In the genomic region with DNA sequence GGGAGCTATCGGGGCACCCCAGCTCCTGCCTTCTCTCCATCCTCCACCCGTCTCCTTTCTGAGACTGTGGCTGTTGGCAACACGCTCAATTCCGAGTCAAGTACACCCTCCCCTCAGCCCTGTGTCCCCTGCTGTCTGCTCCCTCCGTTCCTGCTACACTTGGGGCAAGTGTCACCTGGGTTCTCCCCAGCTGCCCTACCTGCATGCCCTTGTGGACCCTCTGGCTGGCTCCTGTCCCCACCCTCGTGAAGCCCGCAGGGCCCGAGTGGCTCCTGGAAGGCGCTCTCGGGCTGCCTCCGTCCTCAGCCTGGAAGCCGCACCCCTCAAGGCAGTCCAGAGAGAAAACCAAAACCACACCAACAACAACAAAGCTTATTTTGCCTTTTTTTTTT, we compare ENCODE assay signal across 22 cellular contexts. TPM values are rescaled to one million over a fixed set of nuclear protein-coding genes. Genes with fewer than 3 reads are reported as not detected.
DNase-seq lines count a peak whose midpoint lies in the region; ATAC-seq and TF ChIP-seq lines count a peak whose summit lies in the region.
"Had no signal": no experiment of that assay in that cellular context is flagged by ENCODE, and none has a peak within 500 bp of the region (broad histone marks: within the 10 kb centered on the region; RNA-seq: fewer than 3 reads in every experiment).

No MANE protein-coding gene starts in this region.

- H3K4me1 ChIP-seq in sigmoid colon = no peaks in the 10 kb centered on the region

- no peak for DNase-seq in stimulated activated naive CD8-positive, alpha-beta T cell treated with anti-CD3 and anti-CD28 coated beads, Interleukin-15, amount 100 ng/mL, for 72 hours
- no peak for DNase-seq in stimulated activated naive CD8-positive, alpha-beta T cell treated with anti-CD3 and anti-CD28 coated beads, Interleukin-15, Interleukin-2, amounts not matched to agents 100 U/mL and 50 U/mL, for 24 hours
- DNase-seq in left lobe of liver (ENCODE audit: low spot score) (peak; percentile 34), sigmoid colon (peak; percentile 21), NAMALWA (ENCODE audit: low spot score) (no peak), DMS 273 (lab: John Stamatoyannopoulos, UW; ENCODE audit: unreplicated experiment) (no peak), NCI-H2196 (lab: John Stamatoyannopoulos, UW; ENCODE audit: unreplicated experiment) (no peak)
- DNase-seq: DMS 273 treated with DMSO at 0.1 percent for 48 hours; DND-41; GOT3; IMR-90; Karpas-422; NCI-H1092; NCI-H146; NCI-H2029 treated with DMSO at 0.1 percent for 48 hours; NCI-H2171; NCI-H446; NCI-H69; NK-92 treated with Interleukin-12 subunit alpha and Interleukin-12 subunit beta, amount 100 ng/mL, for 24 hours; Right ventricle myocardium superior had no signal

- no peaks in the 10 kb centered on the region for H3K27me3 Mint-ChIP-seq in stimulated activated naive CD8-positive, alpha-beta T cell treated with anti-CD3 and anti-CD28 coated beads, Interleukin-15, amount 100 ng/mL, for 72 hours
- H3K27me3 Mint-ChIP-seq: B cell had no signal

- H3K27ac ChIP-seq in sigmoid colon = no peak overlapping the region

- peak overlapping the region; percentile 33 to 59 for H3K27ac Mint-ChIP-seq in stimulated activated naive CD8-positive, alpha-beta T cell treated with anti-CD3 and anti-CD28 coated beads, Interleukin-15, amount 100 ng/mL, for 72 hours
- H3K27ac Mint-ChIP-seq: B cell had no signal

- H3K4me3 ChIP-seq in sigmoid colon = no peak overlapping the region

- TF ChIP-seq CTCF in sigmoid colon (IDR thresholded peaks at IDR 0.05) = no peak

- no peak for TF ChIP-seq POLR2A in sigmoid colon (IDR thresholded peaks at IDR 0.05)

- no peak for ATAC-seq in stimulated activated naive CD8-positive, alpha-beta T cell treated with anti-CD3 and anti-CD28 coated beads, Interleukin-15, amount 100 ng/mL, for 72 hours
- ATAC-seq in stimulated activated naive CD8-positive, alpha-beta T cell treated with anti-CD3 and anti-CD28 coated beads, Interleukin-15, Interleukin-2, amounts not matched to agents 100 U/mL and 50 U/mL, for 24 hours = no peak
- ATAC-seq in left lobe of liver = no peak

- no peak overlapping the region for H3K4me3 Mint-ChIP-seq in stimulated activated naive CD8-positive, alpha-beta T cell treated with anti-CD3 and anti-CD28 coated beads, Interleukin-15, amount 100 ng/mL, for 72 hours
- H3K4me3 Mint-ChIP-seq: B cell had no signal

- H3K9me3 Mint-ChIP-seq in stimulated activated naive CD8-positive, alpha-beta T cell treated with anti-CD3 and anti-CD28 coated beads, Interleukin-15, amount 100 ng/mL, for 72 hours = no peaks in the 10 kb centered on the region

- intact Hi-C loops in sigmoid colon (cut with DNase I) = no loop called here

- WGBS in sigmoid colon, 2 donors = 84 to 92% methylated on average over 12 of the region's 12 CpGs

- peaks cover 5 to 58% (median 28%) of the 10 kb centered on the region in 4 donors for H3K36me3 ChIP-seq in sigmoid colon

- no peak for TF ChIP-seq EP300 in sigmoid colon (IDR thresholded peaks at IDR 0.05)

- H3K4me1 Mint-ChIP-seq in stimulated activated naive CD8-positive, alpha-beta T cell treated with anti-CD3 and anti-CD28 coated beads, Interleukin-15, amount 100 ng/mL, for 72 hours = no peaks in the 10 kb centered on the region
- H3K4me1 Mint-ChIP-seq: B cell had no signal

- no peaks in the 10 kb centered on the region for H3K9me3 ChIP-seq in sigmoid colon

- no peaks in the 10 kb centered on the region for H3K27me3 ChIP-seq in sigmoid colon

RNA-seq across cellular contexts. Expression of a gene that starts 33.9 kb away (rescaled TPM):
- total RNA-seq in left lobe of liver = 225 TPM
- 10 to 100 TPM; 57.3 to 90.3 (median 81.0) TPM for total RNA-seq in sigmoid colon
- 100 to 1,000 TPM in 1 of 3 donors, 10 to 100 TPM in 2; 31.8 to 211 (median 64.0) TPM for polyA plus RNA-seq in sigmoid colon

RNA-seq across cellular contexts. Expression of a gene that starts 57.3 kb away (rescaled TPM):
- total RNA-seq in left lobe of liver (0.10 TPM), sigmoid colon (under 1 TPM in 1 of 4 donors, not detected in 3; 0.55 TPM)
- under 1 TPM; under 0.01 to 0.93 (median 0.23) TPM for polyA plus RNA-seq in sigmoid colon
- total RNA-seq: G401, IMR-90 had no signal
- polyA plus RNA-seq: IMR-90 had no signal

Comparison
In these comparisons a context has a peak if more than half of its experiments do, and no peak if none do; other contexts are left out.
1. DNase-seq: peak in left lobe of liver (single experiment) and sigmoid colon (single experiment); none in stimulated activated naive CD8-positive, alpha-beta T cell treated with anti-CD3 and anti-CD28 coated beads, Interleukin-15, amount 100 ng/mL, for 72 hours (0 of 2), stimulated activated naive CD8-positive, alpha-beta T cell treated with anti-CD3 and anti-CD28 coated beads, Interleukin-15, Interleukin-2, amounts not matched to agents 100 U/mL and 50 U/mL, for 24 hours (single experiment), NAMALWA (single experiment), DMS 273 (single experiment) and NCI-H2196 (single experiment).